ENCODE assay signal across 1 cellular context in genomic region chr6:13284646-13285045, GRCh38.
TF ChIP-seq lines count a peak whose summit lies in the region.

No MANE protein-coding gene starts in this region.

TF ChIP-seq in IMR-90, 13 proteins besides CTCF, POLR2A, EP300 and RAD21 (continued from another document):
- TF ChIP-seq CHD1 (IDR thresholded peaks at IDR 0.05; ENCODE audit: low read depth, low read length) (no peak), RCOR1 (IDR thresholded peaks at IDR 0.05; ENCODE audit: insufficient replicate concordance, low read length) (no peak)
